12 cellular contexts compared by ENCODE assay signal in the genomic region with DNA sequence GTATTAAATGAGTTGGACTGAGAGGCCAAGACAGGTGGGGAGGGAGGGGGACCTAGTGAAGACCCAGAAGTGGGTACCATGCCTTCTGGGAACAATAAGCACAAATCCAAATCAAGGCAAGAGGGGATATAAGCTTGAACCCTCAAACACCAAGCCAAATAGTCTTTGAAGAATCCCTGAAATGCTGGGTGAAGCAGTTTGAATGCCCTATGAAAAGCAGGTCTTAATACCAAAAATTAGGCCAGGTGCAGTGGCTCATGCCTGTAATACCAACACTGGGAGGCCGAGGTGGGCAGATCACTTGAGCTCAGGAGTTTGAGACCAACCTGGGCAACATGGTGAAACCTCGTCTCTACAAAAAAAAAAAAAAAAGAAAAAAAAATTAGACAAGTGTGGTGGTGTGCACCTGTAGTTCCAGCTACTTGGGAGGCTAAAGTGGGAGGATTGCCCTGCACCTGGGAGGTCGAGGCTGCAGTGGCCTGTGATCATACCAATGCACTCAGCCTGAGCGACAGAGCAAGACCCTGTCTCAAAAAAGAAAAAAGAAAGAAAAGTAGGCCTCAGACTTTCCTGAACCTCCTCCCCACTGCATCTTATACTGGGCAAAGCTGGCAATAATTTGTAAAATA. TPM values are rescaled to one million over a fixed set of nuclear protein-coding genes. Genes with fewer than 3 reads are reported as not detected.
A peak's percentile ranks its signal among the peaks of the same experiment; 100 is the strongest.
DNase-seq lines count a peak whose midpoint lies in the region; ATAC-seq lines count a peak whose summit lies in the region.
"Had no signal": no experiment of that assay in that cellular context is flagged by ENCODE, and none has a peak within 500 bp of the region (broad histone marks: within the 10 kb centered on the region; RNA-seq: fewer than 3 reads in every experiment).

No MANE protein-coding gene starts in this region.

- H3K9me3 Mint-ChIP-seq in activated CD4-positive, alpha-beta T cell treated with anti-CD3 and anti-CD28 coated beads, Interleukin-2, amount 10 ng/mL, durations not matched to agents 7 days and 5 days, result no peaks in the 10 kb centered on the region
- no peaks in the 10 kb centered on the region for H3K9me3 Mint-ChIP-seq in activated CD8-positive, alpha-beta memory T cell treated with anti-CD3 and anti-CD28 coated beads, Interleukin-2, amount 10 ng/mL, durations not matched to agents 7 days and 5 days (ENCODE audit: low read depth)

- peak overlapping the region; percentile 100 for H3K27ac Mint-ChIP-seq in activated CD4-positive, alpha-beta T cell treated with anti-CD3 and anti-CD28 coated beads, Interleukin-2, amount 10 ng/mL, durations not matched to agents 7 days and 5 days
- H3K27ac Mint-ChIP-seq in activated CD8-positive, alpha-beta memory T cell treated with anti-CD3 and anti-CD28 coated beads, Interleukin-2, amount 10 ng/mL, durations not matched to agents 7 days and 5 days, result peak overlapping the region; percentile 99

- no peaks in the 10 kb centered on the region for H3K27me3 ChIP-seq in layer of hippocampus (ENCODE audit: control insufficient read depth, insufficient read depth, low read length)

- H3K4me3 Mint-ChIP-seq in activated CD4-positive, alpha-beta T cell treated with anti-CD3 and anti-CD28 coated beads, Interleukin-2, amount 10 ng/mL, durations not matched to agents 7 days and 5 days, result peak overlapping the region; percentile 98
- peak overlapping the region; percentile 100 for H3K4me3 Mint-ChIP-seq in activated CD8-positive, alpha-beta memory T cell treated with anti-CD3 and anti-CD28 coated beads, Interleukin-2, amount 10 ng/mL, durations not matched to agents 7 days and 5 days

- no peak for DNase-seq in activated CD4-positive, alpha-beta T cell treated with anti-CD3 and anti-CD28 coated beads, Interleukin-2, amount 10 ng/mL, durations not matched to agents 7 days and 5 days
- DNase-seq in activated CD4-positive, alpha-beta T cell treated with anti-CD3 and anti-CD28 coated beads, Interleukin-2, amount 50 U/mL, for 1 hour, result no peak
- DNase-seq in activated CD8-positive, alpha-beta memory T cell treated with anti-CD3 and anti-CD28 coated beads, Interleukin-2, amount 10 ng/mL, durations not matched to agents 7 days and 5 days, result no peak
- DNase-seq in NCI-H1436 (lab: John Stamatoyannopoulos, UW) (no peak), HT-29 (ENCODE audit: low spot score) (no peak), AG20443 (ENCODE audit: low spot score) (no peak)
- DNase-seq: hypothalamus, Kasumi-1, NCI-H774, WERI-Rb-1 had no signal

- no peak for ATAC-seq in activated CD8-positive, alpha-beta memory T cell treated with anti-CD3 and anti-CD28 coated beads, Interleukin-2, amount 10 ng/mL, durations not matched to agents 7 days and 5 days

- H3K27me3 Mint-ChIP-seq in activated CD4-positive, alpha-beta T cell treated with anti-CD3 and anti-CD28 coated beads, Interleukin-2, amount 10 ng/mL, durations not matched to agents 7 days and 5 days, result no peaks in the 10 kb centered on the region
- H3K27me3 Mint-ChIP-seq in activated CD8-positive, alpha-beta memory T cell treated with anti-CD3 and anti-CD28 coated beads, Interleukin-2, amount 10 ng/mL, durations not matched to agents 7 days and 5 days, result no peaks in the 10 kb centered on the region

- peaks cover 55% of the 10 kb centered on the region for H3K4me1 Mint-ChIP-seq in activated CD4-positive, alpha-beta T cell treated with anti-CD3 and anti-CD28 coated beads, Interleukin-2, amount 10 ng/mL, durations not matched to agents 7 days and 5 days
- H3K4me1 Mint-ChIP-seq in activated CD8-positive, alpha-beta memory T cell treated with anti-CD3 and anti-CD28 coated beads, Interleukin-2, amount 10 ng/mL, durations not matched to agents 7 days and 5 days, result peaks cover 52% of the 10 kb centered on the region

- peaks cover 54% of the 10 kb centered on the region for H3K36me3 Mint-ChIP-seq in activated CD4-positive, alpha-beta T cell treated with anti-CD3 and anti-CD28 coated beads, Interleukin-2, amount 10 ng/mL, durations not matched to agents 7 days and 5 days (ENCODE audit: low read depth)
- peaks cover 36% of the 10 kb centered on the region for H3K36me3 Mint-ChIP-seq in activated CD8-positive, alpha-beta memory T cell treated with anti-CD3 and anti-CD28 coated beads, Interleukin-2, amount 10 ng/mL, durations not matched to agents 7 days and 5 days

- POLR2A ChIA-PET in activated CD4-positive, alpha-beta T cell treated with anti-CD3 and anti-CD28 coated beads, Interleukin-2, amount 10 ng/mL, durations not matched to agents 7 days and 5 days (lab: Charles Lee), result interaction anchor here (0.5 to 0.6 kb wide), 2 partner anchors 10 to 17 kb away, joined by 3 to 10 read pairs; no protein-coding TSS in a partner anchor

- CTCF ChIA-PET in activated CD4-positive, alpha-beta T cell treated with anti-CD3 and anti-CD28 coated beads, Interleukin-2, amount 10 ng/mL, durations not matched to agents 7 days and 5 days (lab: Charles Lee), result interaction anchor here (0.8 to 3.4 kb wide), 4 partner anchors 15 to 51 kb away, joined by 3 to 11 read pairs (median 4); no protein-coding TSS in a partner anchor
- CTCF ChIA-PET in activated CD8-positive, alpha-beta memory T cell treated with anti-CD3 and anti-CD28 coated beads, Interleukin-2, amount 10 ng/mL, durations not matched to agents 7 days and 5 days (lab: Charles Lee), result interaction anchor here (1.0 to 29.2 kb wide), 6 partner anchors 10 to 49 kb away, joined by 3 to 382 read pairs (median 5); no protein-coding TSS in a partner anchor

- H3K27ac ChIP-seq in layer of hippocampus (ENCODE audit: low read depth, low read length), result peak overlapping the region; percentile 100
- peak overlapping the region; percentile 75 for H3K27ac ChIP-seq in temporal lobe (ENCODE audit: low read depth, low read length)
- H3K27ac ChIP-seq: WERI-Rb-1 had no signal

RNA-seq across cellular contexts. Expression of a gene that starts 3.5 kb away (rescaled TPM):
- total RNA-seq in activated CD4-positive, alpha-beta T cell treated with anti-CD3 and anti-CD28 coated beads, Interleukin-2, amount 10 ng/mL, durations not matched to agents 7 days and 5 days, result 100 to 1,000 TPM; 527 to 544 TPM
- total RNA-seq in activated CD8-positive, alpha-beta memory T cell treated with anti-CD3 and anti-CD28 coated beads, Interleukin-2, amount 10 ng/mL, durations not matched to agents 7 days and 5 days, result 100 to 1,000 TPM; 429 to 464 TPM
- 36.6 TPM for total RNA-seq in temporal lobe
- 47.6 and 52.6 TPM in 2 replicates for total RNA-seq in HT-29 (2014; rRNA removed; shearing (Covaris generic))
